Comparison of ENCODE assay signal across 8 cellular contexts in genomic region chr7:123580406-123581161, GRCh38. TPM values are rescaled to one million over a fixed set of nuclear protein-coding genes. Genes with fewer than 3 reads are reported as not detected.
A peak's percentile ranks its signal among the peaks of the same experiment; 100 is the strongest.
DNase-seq lines count a peak whose midpoint lies in the region; ATAC-seq and TF ChIP-seq lines count a peak whose summit lies in the region.

No MANE protein-coding gene starts in this region.

- DNase-seq in AG09319 (ENCODE audit: extremely low read depth, low read depth) (no peak), NCI-H2107 (lab: John Stamatoyannopoulos, UW) (peak; percentile 12), astrocyte of the cerebellum (ENCODE audit: low read depth) (peak; percentile 27), islet precursor cell (peak; percentile 68), upper lobe of right lung (no peak)
- no peak for DNase-seq in activated CD4-positive, CD25-positive, alpha-beta regulatory T cell treated with anti-CD3 and anti-CD28 coated beads, Interleukin-2, amount 50 U/mL, for 72 hours

- no peaks in the 10 kb centered on the region for H3K27me3 ChIP-seq in upper lobe of right lung

- no peaks in the 10 kb centered on the region for H3K4me1 ChIP-seq in upper lobe of right lung

- ATAC-seq in GM18498 (IDR thresholded peaks at IDR 0.05; ENCODE audit: unreplicated experiment) (peak; percentile 94), HG02852 (IDR thresholded peaks at IDR 0.05; ENCODE audit: unreplicated experiment) (peak; percentile 68), upper lobe of right lung (peak; percentile 70)

- no peaks in the 10 kb centered on the region for H3K9me3 ChIP-seq in upper lobe of right lung

- in situ Hi-C loops in astrocyte of the cerebellum (cut with HindIII; ENCODE audit: low sequenced_read_pairs), result no loop called here

- H3K4me3 ChIP-seq in astrocyte of the cerebellum (ENCODE audit: low read depth, low read length), result no peak overlapping the region
- H3K4me3 ChIP-seq in upper lobe of right lung, result no peak overlapping the region

- intact Hi-C loops in upper lobe of right lung (cut with DNase I), result no loop called here

- no peaks in the 10 kb centered on the region for H3K36me3 ChIP-seq in upper lobe of right lung

- no peak overlapping the region for H3K27ac ChIP-seq in upper lobe of right lung

- TF ChIP-seq CTCF in AG09319 (IDR thresholded peaks at IDR 0.05; ENCODE audit: low read depth, low read length), result peak; percentile 83
- TF ChIP-seq CTCF in astrocyte of the cerebellum (IDR thresholded peaks at IDR 0.05; ENCODE audit: low read depth, low read length, missing control alignments), result peak; percentile 93
- peak; percentile 58 for TF ChIP-seq CTCF in upper lobe of right lung (IDR thresholded peaks at IDR 0.05)

RNA-seq across cellular contexts. Expression of gene ASB15, which starts 21.0 kb away (rescaled TPM):
- not detected for total RNA-seq in upper lobe of right lung

RNA-seq across cellular contexts. Expression of gene NDUFA5, which starts 23.0 kb away (rescaled TPM):
- 67.1 TPM for total RNA-seq in upper lobe of right lung

RNA-seq across cellular contexts. Expression of gene IQUB, which starts 46.2 kb away (rescaled TPM):
- total RNA-seq in upper lobe of right lung, result 0.75 TPM

Comparison
In these comparisons a context has a peak if more than half of its experiments do, and no peak if none do; other contexts are left out.
1. DNase-seq: peak in NCI-H2107 (single experiment), astrocyte of the cerebellum (single experiment) and islet precursor cell (single experiment); none in AG09319 (single experiment), upper lobe of right lung (single experiment) and activated CD4-positive, CD25-positive, alpha-beta regulatory T cell treated with anti-CD3 and anti-CD28 coated beads, Interleukin-2, amount 50 U/mL, for 72 hours (single experiment).
2. Peak in every context shown above with its lines, with median percentiles within 50 percentile points of each other: CTCF ChIP-seq and ATAC-seq.